ENCODE assay signal across 1 cellular context in the genomic region with DNA sequence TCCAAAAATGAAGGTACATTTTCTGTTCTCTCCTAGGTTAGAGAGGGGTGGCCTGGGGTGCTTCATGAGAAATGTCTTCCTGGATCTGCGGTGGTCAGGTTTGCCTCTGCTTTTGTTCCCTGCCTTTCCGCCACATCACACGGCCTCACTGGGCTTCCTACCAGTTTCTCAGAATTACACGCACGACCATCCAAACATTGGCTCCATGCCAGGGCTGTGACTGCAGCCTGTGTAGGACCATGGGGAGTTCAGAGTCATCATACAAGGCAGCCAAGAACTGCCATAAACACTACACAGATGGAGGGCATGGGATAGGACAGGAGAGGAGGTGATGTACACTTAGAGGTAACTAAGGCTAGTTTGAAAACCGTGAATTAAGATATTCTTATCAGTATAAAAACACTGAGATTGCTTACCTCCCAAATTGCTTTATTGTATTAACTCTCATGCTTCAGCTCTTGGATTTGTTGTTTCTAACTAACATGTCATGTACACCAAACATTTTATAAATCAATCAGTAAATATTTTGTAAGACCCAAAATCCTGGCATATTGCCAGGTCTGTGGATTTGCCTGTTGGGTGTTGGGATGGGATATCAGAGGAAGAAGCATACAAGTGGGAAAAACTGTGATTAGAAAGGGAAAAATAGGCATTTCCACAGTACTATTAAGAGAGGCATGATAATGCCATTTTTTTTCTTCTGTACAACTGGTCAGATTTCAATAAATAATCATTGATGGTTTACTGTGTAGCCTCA.
TF ChIP-seq lines count a peak whose summit lies in the region.

No MANE protein-coding gene starts in this region.

TF ChIP-seq in WTC11, 78 proteins besides CTCF, POLR2A, EP300 and RAD21 (continued from another document):
- TF ChIP-seq, protein P1, sequence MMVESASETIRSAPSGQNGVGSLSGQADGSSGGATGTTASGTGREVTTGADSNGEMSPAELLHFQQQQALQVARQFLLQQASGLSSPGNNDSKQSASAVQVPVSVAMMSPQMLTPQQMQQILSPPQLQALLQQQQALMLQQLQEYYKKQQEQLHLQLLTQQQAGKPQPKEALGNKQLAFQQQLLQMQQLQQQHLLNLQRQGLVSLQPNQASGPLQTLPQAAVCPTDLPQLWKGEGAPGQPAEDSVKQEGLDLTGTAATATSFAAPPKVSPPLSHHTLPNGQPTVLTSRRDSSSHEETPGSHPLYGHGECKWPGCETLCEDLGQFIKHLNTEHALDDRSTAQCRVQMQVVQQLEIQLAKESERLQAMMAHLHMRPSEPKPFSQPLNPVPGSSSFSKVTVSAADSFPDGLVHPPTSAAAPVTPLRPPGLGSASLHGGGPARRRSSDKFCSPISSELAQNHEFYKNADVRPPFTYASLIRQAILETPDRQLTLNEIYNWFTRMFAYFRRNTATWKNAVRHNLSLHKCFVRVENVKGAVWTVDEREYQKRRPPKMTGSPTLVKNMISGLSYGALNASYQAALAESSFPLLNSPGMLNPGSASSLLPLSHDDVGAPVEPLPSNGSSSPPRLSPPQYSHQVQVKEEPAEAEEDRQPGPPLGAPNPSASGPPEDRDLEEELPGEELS (CRISPR knock-in tag; IDR thresholded peaks at IDR 0.05), result no peak
- TF ChIP-seq GTF2I (CRISPR knock-in tag; conservative IDR thresholded peaks at IDR 0.05) (no peak), TEAD1 (CRISPR knock-in tag; IDR thresholded peaks at IDR 0.05) (no peak)
- TF ChIP-seq, protein P2, sequence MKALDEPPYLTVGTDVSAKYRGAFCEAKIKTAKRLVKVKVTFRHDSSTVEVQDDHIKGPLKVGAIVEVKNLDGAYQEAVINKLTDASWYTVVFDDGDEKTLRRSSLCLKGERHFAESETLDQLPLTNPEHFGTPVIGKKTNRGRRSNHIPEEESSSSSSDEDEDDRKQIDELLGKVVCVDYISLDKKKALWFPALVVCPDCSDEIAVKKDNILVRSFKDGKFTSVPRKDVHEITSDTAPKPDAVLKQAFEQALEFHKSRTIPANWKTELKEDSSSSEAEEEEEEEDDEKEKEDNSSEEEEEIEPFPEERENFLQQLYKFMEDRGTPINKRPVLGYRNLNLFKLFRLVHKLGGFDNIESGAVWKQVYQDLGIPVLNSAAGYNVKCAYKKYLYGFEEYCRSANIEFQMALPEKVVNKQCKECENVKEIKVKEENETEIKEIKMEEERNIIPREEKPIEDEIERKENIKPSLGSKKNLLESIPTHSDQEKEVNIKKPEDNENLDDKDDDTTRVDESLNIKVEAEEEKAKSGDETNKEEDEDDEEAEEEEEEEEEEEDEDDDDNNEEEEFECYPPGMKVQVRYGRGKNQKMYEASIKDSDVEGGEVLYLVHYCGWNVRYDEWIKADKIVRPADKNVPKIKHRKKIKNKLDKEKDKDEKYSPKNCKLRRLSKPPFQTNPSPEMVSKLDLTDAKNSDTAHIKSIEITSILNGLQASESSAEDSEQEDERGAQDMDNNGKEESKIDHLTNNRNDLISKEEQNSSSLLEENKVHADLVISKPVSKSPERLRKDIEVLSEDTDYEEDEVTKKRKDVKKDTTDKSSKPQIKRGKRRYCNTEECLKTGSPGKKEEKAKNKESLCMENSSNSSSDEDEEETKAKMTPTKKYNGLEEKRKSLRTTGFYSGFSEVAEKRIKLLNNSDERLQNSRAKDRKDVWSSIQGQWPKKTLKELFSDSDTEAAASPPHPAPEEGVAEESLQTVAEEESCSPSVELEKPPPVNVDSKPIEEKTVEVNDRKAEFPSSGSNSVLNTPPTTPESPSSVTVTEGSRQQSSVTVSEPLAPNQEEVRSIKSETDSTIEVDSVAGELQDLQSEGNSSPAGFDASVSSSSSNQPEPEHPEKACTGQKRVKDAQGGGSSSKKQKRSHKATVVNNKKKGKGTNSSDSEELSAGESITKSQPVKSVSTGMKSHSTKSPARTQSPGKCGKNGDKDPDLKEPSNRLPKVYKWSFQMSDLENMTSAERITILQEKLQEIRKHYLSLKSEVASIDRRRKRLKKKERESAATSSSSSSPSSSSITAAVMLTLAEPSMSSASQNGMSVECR (CRISPR knock-in tag; IDR thresholded peaks at IDR 0.05; ENCODE audit: borderline replicate concordance), result no peak
TF ChIP-seq in WTC11: peak in this region for 0.
